ENCODE assay signal across 1 cellular context in genomic region chrX:47651043-47651905, GRCh38.
TF ChIP-seq lines count a peak whose summit lies in the region.

No MANE protein-coding gene starts in this region.

TF ChIP-seq in IMR-90, 13 proteins besides CTCF, POLR2A, EP300 and RAD21 (continued from another document):
- TF ChIP-seq CEBPB (IDR thresholded peaks at IDR 0.05; ENCODE audit: low read depth, low read length) (no peak), MXI1 (IDR thresholded peaks at IDR 0.05; ENCODE audit: borderline replicate concordance, low read depth, low read length) (no peak), MAZ (IDR thresholded peaks at IDR 0.05; ENCODE audit: borderline replicate concordance, low read depth, low read length) (no peak), NFE2L2 (IDR thresholded peaks at IDR 0.05; ENCODE audit: low read depth, low read length) (no peak), SMC3 (IDR thresholded peaks at IDR 0.05; ENCODE audit: low read depth, low read length) (no peak)
- TF ChIP-seq, protein P1, sequence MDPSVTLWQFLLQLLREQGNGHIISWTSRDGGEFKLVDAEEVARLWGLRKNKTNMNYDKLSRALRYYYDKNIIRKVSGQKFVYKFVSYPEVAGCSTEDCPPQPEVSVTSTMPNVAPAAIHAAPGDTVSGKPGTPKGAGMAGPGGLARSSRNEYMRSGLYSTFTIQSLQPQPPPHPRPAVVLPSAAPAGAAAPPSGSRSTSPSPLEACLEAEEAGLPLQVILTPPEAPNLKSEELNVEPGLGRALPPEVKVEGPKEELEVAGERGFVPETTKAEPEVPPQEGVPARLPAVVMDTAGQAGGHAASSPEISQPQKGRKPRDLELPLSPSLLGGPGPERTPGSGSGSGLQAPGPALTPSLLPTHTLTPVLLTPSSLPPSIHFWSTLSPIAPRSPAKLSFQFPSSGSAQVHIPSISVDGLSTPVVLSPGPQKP (IDR thresholded peaks at IDR 0.05; ENCODE audit: borderline replicate concordance, low read depth, low read length): no peak
